Comparison of ENCODE assay signal across 15 cellular contexts in the genomic region with DNA sequence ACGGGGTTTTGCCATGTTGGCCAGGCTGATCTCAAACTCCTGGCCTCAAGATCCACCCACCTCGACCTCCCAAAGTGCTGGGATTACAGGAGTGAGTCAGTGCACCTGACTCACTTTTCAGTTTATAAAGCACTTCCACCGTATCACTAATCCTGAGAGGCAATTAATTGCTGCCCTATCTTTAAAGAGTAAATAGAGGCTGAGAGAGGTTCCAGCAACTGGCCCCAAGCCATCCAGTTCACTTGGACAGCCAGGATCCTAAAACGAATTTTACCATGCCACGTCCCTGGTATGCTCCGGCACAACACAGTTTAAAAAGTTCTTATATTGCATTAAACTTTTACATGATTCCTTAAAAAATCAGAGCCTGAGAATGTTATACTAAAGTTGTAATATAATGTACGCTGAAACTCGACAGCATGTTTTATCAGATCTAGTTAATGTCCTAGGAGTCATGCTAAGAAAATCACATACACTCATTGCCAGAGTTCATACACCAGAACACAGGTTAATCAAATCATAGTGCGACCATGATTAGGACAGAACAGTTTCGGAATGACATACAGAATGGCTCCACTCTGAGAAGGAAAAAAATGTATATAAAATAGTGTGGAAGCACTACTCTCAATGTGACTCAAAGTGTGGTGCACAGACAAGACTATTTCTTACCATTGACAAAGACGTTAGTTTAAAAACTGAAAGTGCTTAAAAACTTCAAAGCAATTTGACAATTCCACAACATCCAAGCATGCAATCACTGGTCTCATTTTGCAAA.
DNase-seq lines count a peak whose midpoint lies in the region; ATAC-seq and TF ChIP-seq lines count a peak whose summit lies in the region.
"Had no signal": no experiment of that assay in that cellular context is flagged by ENCODE, and none has a peak within 500 bp of the region (broad histone marks: within the 10 kb centered on the region; RNA-seq: fewer than 3 reads in every experiment).

No MANE protein-coding gene starts in this region.

- no peak overlapping the region for H3K4me3 ChIP-seq in epithelial cell of esophagus (ENCODE audit: low read length)
- H3K4me3 ChIP-seq: body of pancreas, heart left ventricle, lower lobe of right lung had no signal

- TF ChIP-seq CTCF in GM13977 (IDR thresholded peaks at IDR 0.05; ENCODE audit: extremely low read depth, insufficient read depth, missing control alignments) = no peak
- TF ChIP-seq CTCF in epithelial cell of esophagus (IDR thresholded peaks at IDR 0.05; ENCODE audit: insufficient read depth, low read depth, low read length, missing control alignments) = no peak

- ATAC-seq in GM19035 (IDR thresholded peaks at IDR 0.05; ENCODE audit: unreplicated experiment) = peak; percentile 77
- peak; percentile 76 for ATAC-seq in HG03432 (IDR thresholded peaks at IDR 0.05; ENCODE audit: unreplicated experiment)
- ATAC-seq: body of pancreas, heart left ventricle had no signal

- in situ Hi-C loops in GM13977 (cut with MboI; ENCODE audit: low pct_unique_long_range_greater_than_20kb, low sequenced_read_pairs, unreplicated experiment) = no loop called here

- DNase-seq in GM13977 (ENCODE audit: low spot score) = peak; percentile 59
- DNase-seq in epithelial cell of esophagus (ENCODE audit: low read depth) = peak; percentile 27
- DNase-seq in DMS79 (lab: John Stamatoyannopoulos, UW) = no peak
- no peak for DNase-seq in central memory CD4-positive, alpha-beta T cell
- no peak for DNase-seq in H4 (ENCODE audit: low spot score)
- DNase-seq: endodermal cell; heart left ventricle; lower lobe of right lung; NCI-H2171; nucleus accumbens; stimulated activated naive CD4-positive, alpha-beta T cell; T1000 had no signal

Comparison
In these comparisons a context has a peak if more than half of its experiments do, and no peak if none do; other contexts are left out.
1. DNase-seq: peak in GM13977 (single experiment) and epithelial cell of esophagus (single experiment); none in DMS79 (single experiment), central memory CD4-positive, alpha-beta T cell (single experiment) and H4 (single experiment).